Comparison of ENCODE assay signal across 1 cellular context in the genomic region with DNA sequence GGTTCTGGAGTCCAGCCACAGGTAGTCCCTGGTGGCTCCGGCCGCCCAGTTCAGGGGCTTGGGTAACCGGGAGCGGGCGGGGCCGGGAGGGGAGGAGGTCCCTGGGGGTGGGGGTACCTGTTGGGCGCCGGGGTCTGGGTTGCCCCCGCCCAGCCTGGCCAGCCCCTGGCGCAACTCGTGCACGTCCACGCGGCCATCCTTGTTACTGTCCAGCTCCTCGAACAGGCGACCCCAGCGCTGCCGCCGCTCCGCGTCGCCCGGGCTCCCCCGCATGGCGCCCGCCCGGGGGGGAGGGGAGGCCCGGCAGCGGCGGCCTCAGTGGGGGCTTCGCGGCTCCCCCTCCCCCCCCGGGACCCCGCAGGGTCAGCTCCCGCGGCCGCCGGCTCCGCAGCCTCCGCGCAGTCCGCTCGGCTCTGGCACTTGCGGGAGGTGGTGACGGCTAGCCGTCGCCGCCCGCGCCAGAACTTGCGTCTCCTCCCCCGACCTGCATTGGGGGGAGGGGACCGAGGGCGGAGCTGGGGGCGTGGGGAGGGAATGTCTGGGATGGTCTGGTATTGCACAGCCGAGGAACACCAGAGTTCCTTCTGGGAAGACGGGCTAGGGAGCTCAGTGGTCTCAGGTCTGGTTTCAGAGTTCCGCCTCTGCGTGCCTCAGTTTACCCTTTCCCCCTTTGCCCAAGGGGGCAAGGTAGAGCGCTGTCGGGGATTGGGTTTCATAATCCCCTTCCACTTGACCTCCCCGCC.
TF ChIP-seq lines count a peak whose summit lies in the region.

Gene SLC25A23, minus strand, starts transcription at position 437 of the 743 bp plus-strand sequence. Its CDS starts 164 bp downstream, at position 273.

TF ChIP-seq in K562, 482 proteins besides CTCF, POLR2A, EP300 and RAD21 (continued from another document and continues in another):
- TF ChIP-seq CC2D1A (IDR thresholded peaks at IDR 0.05) (peak; percentile 40; the same call in 1 of the 2 replicates), NFIC (IDR thresholded peaks at IDR 0.05) (0 out of 2 replicates have a peak, but pooled peaks have one; percentile 6), TAF1 (IDR thresholded peaks at IDR 0.05; ENCODE audit: control insufficient read depth, extremely low read depth, insufficient read depth, low read length, severe bottlenecking) (peak; percentile 33), BRF1 (IDR thresholded peaks at IDR 0.05; ENCODE audit: borderline replicate concordance, extremely low read depth, insufficient read length) (no peak), GTF2A2 (tag; IDR thresholded peaks at IDR 0.05) (no peak), ZNF239 (CRISPR knock-in tag; IDR thresholded peaks at IDR 0.05) (no peak), PHF20 (IDR thresholded peaks at IDR 0.05; ENCODE audit: partially characterized antibody) (no peak), HMBOX1 (IDR thresholded peaks at IDR 0.05) (no peak), MYC (IDR thresholded peaks at IDR 0.05; ENCODE audit: low read depth, low read length) (0 out of 2 replicates have a peak, but pooled peaks have one; percentile 18), MYC (CRISPR knock-in tag; IDR thresholded peaks at IDR 0.05; ENCODE audit: borderline replicate concordance, low read depth) (no peak), NR2C2 (CRISPR knock-in tag; IDR thresholded peaks at IDR 0.05) (no peak), NR2C2 (tag; IDR thresholded peaks at IDR 0.05) (peak; percentile 33; the same call in 1 of the 2 replicates), MAZ (CRISPR knock-in tag; conservative IDR thresholded peaks at IDR 0.05 in 1 of 2, IDR thresholded peaks at IDR 0.05 in 1 of 2) (peak in 1 of 2 experiments; percentile 30; a peak in 1 of 4 replicates), EGR1 (conservative IDR thresholded peaks at IDR 0.05) (peak; percentile 67), CHD7 (IDR thresholded peaks at IDR 0.05; ENCODE audit: low read depth, low read length) (no peak), MAX (CRISPR knock-in tag; IDR thresholded peaks at IDR 0.05) (no peak), NCOA6 (IDR thresholded peaks at IDR 0.05) (no peak), MTA1 (IDR thresholded peaks at IDR 0.05; ENCODE audit: borderline replicate concordance) (no peak; the same call in 1 of the 2 replicates), NBN (IDR thresholded peaks at IDR 0.05; ENCODE audit: low read depth) (no peak), CHCHD3 (CRISPR knock-in tag; IDR thresholded peaks at IDR 0.05) (no peak), HDAC2 (IDR thresholded peaks at IDR 0.05) (peak; percentile 33; the same call in 1 of the 2 replicates), PBX2 (CRISPR knock-in tag; IDR thresholded peaks at IDR 0.05; ENCODE audit: low read depth) (no peak), PBX2 (tag; conservative IDR thresholded peaks at IDR 0.05; ENCODE audit: low read depth) (no peak), ZNF174 (CRISPR knock-in tag; IDR thresholded peaks at IDR 0.05) (no peak), YBX1 (IDR thresholded peaks at IDR 0.05) (no peak)
- TF ChIP-seq, protein P1, sequence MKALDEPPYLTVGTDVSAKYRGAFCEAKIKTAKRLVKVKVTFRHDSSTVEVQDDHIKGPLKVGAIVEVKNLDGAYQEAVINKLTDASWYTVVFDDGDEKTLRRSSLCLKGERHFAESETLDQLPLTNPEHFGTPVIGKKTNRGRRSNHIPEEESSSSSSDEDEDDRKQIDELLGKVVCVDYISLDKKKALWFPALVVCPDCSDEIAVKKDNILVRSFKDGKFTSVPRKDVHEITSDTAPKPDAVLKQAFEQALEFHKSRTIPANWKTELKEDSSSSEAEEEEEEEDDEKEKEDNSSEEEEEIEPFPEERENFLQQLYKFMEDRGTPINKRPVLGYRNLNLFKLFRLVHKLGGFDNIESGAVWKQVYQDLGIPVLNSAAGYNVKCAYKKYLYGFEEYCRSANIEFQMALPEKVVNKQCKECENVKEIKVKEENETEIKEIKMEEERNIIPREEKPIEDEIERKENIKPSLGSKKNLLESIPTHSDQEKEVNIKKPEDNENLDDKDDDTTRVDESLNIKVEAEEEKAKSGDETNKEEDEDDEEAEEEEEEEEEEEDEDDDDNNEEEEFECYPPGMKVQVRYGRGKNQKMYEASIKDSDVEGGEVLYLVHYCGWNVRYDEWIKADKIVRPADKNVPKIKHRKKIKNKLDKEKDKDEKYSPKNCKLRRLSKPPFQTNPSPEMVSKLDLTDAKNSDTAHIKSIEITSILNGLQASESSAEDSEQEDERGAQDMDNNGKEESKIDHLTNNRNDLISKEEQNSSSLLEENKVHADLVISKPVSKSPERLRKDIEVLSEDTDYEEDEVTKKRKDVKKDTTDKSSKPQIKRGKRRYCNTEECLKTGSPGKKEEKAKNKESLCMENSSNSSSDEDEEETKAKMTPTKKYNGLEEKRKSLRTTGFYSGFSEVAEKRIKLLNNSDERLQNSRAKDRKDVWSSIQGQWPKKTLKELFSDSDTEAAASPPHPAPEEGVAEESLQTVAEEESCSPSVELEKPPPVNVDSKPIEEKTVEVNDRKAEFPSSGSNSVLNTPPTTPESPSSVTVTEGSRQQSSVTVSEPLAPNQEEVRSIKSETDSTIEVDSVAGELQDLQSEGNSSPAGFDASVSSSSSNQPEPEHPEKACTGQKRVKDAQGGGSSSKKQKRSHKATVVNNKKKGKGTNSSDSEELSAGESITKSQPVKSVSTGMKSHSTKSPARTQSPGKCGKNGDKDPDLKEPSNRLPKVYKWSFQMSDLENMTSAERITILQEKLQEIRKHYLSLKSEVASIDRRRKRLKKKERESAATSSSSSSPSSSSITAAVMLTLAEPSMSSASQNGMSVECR (CRISPR knock-in tag; IDR thresholded peaks at IDR 0.05): 0 out of 2 replicates have a peak, but pooled peaks have one; percentile 33
- TF ChIP-seq, protein P2, sequence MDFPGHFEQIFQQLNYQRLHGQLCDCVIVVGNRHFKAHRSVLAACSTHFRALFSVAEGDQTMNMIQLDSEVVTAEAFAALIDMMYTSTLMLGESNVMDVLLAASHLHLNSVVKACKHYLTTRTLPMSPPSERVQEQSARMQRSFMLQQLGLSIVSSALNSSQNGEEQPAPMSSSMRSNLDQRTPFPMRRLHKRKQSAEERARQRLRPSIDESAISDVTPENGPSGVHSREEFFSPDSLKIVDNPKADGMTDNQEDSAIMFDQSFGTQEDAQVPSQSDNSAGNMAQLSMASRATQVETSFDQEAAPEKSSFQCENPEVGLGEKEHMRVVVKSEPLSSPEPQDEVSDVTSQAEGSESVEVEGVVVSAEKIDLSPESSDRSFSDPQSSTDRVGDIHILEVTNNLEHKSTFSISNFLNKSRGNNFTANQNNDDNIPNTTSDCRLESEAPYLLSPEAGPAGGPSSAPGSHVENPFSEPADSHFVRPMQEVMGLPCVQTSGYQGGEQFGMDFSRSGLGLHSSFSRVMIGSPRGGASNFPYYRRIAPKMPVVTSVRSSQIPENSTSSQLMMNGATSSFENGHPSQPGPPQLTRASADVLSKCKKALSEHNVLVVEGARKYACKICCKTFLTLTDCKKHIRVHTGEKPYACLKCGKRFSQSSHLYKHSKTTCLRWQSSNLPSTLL (IDR thresholded peaks at IDR 0.05): no peak
- TF ChIP-seq, protein P3, sequence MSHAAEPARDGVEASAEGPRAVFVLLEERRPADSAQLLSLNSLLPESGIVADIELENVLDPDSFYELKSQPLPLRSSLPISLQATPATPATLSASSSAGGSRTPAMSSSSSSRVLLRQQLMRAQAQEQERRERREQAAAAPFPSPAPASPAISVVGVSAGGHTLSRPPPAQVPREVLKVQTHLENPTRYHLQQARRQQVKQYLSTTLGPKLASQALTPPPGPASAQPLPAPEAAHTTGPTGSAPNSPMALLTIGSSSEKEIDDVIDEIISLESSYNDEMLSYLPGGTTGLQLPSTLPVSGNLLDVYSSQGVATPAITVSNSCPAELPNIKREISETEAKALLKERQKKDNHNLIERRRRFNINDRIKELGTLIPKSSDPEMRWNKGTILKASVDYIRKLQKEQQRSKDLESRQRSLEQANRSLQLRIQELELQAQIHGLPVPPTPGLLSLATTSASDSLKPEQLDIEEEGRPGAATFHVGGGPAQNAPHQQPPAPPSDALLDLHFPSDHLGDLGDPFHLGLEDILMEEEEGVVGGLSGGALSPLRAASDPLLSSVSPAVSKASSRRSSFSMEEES (CRISPR knock-in tag; IDR thresholded peaks at IDR 0.05): no peak
